22 cellular contexts compared by ENCODE assay signal in genomic region chr2:193141998-193142397, GRCh38.
A peak's percentile ranks its signal among the peaks of the same experiment; 100 is the strongest.
DNase-seq lines count a peak whose midpoint lies in the region; ATAC-seq, FAIRE-seq and TF ChIP-seq lines count a peak whose summit lies in the region.
"Had no signal": no experiment of that assay in that cellular context is flagged by ENCODE, and none has a peak within 500 bp of the region (broad histone marks: within the 10 kb centered on the region; RNA-seq: fewer than 3 reads in every experiment).

No MANE protein-coding gene starts in this region.

- no peak for TF ChIP-seq POLR2A in A549 (IDR thresholded peaks at IDR 0.05; ENCODE audit: low read length)
- no peak for TF ChIP-seq POLR2A in K562 (conservative IDR thresholded peaks at IDR 0.05)

- no peak for ATAC-seq in A549
- ATAC-seq in K562 = no peak
- ATAC-seq: CD8-positive, alpha-beta T cell; GM12878 had no signal

- no peaks in the 10 kb centered on the region for H4K20me1 ChIP-seq in K562 (replicated peaks; ENCODE audit: control insufficient read depth, insufficient read depth, low read length)
- H4K20me1 ChIP-seq: BLaER1 had no signal

- POLR2A ChIA-PET in A549 (lab: Yijun Ruan, JAX) = no interaction called here
- POLR2A ChIA-PET in K562 (lab: Yijun Ruan, JAX) = no interaction called here

- H3K27ac ChIP-seq in A549 (no peak overlapping the region), HUES48 (ENCODE audit: low read depth, low read length) (peak overlapping the region; percentile 47), K562 (ENCODE audit: extremely low read depth, low read depth, low read length) (no peak overlapping the region)
- H3K27ac ChIP-seq: BLaER1, C4-2B, GM23248 had no signal

- TF ChIP-seq RAD21 in A549 (conservative IDR thresholded peaks at IDR 0.05 in 1 of 2, IDR thresholded peaks at IDR 0.05 in 1 of 2) (no peak), K562 (CRISPR knock-in tag; conservative IDR thresholded peaks at IDR 0.05 in 1 of 2, IDR thresholded peaks at IDR 0.05 in 1 of 2) (no peak)

- H3K9me1 ChIP-seq in K562 (ENCODE audit: control insufficient read depth, insufficient read depth, low read length) = no peaks in the 10 kb centered on the region

- no peak for TF ChIP-seq CTCF in A549 (IDR thresholded peaks at IDR 0.05)
- TF ChIP-seq CTCF in K562 (IDR thresholded peaks at IDR 0.05 in 2 of 3, conservative IDR thresholded peaks at IDR 0.05 in 1 of 3; ENCODE audit: insufficient read depth in 2 of 3, low read depth in 1 of 3, low read length in 3 of 3) = no peak

- H3K27me3 ChIP-seq in HUES48 (ENCODE audit: control insufficient read depth, insufficient read depth, low read length) = no peaks in the 10 kb centered on the region
- H3K27me3 ChIP-seq in K562 (ENCODE audit: control insufficient read depth in 2 of 2, insufficient read depth in 2 of 2, low read length in 2 of 2) = no peaks in the 10 kb centered on the region
- H3K27me3 ChIP-seq: BLaER1 had no signal

- H3K4me2 ChIP-seq in A549 (no peak overlapping the region), K562 (ENCODE audit: insufficient read depth, low read length) (no peak overlapping the region)
- H3K4me2 ChIP-seq: BLaER1 had no signal

- no peaks in the 10 kb centered on the region for H3K79me2 ChIP-seq in K562 (ENCODE audit: control insufficient read depth, insufficient read depth, low read length)

- FAIRE-seq in A549 (lab: Jason Lieb, UNC) = no peak
- no peak for FAIRE-seq in K562 (lab: Jason Lieb, UNC)
- FAIRE-seq: D721Med, GM12878, GM19239, H1 had no signal

- CTCF ChIA-PET in A549 (lab: Yijun Ruan, JAX) (no interaction called here), K562 (lab: Yijun Ruan, JAX; ENCODE audit: low intra/inter-chr PET ratio) (no interaction called here)

- H3K9ac ChIP-seq in HUES48 (ENCODE audit: low read depth, low read length) (no peak overlapping the region), K562 (ENCODE audit: insufficient read depth in 1 of 2, low read depth in 2 of 2, low read length in 2 of 2) (no peak overlapping the region)
- H3K9ac ChIP-seq: BLaER1, GM23248 had no signal

- H3K4me1 ChIP-seq in A549 (no peaks in the 10 kb centered on the region), HUES48 (ENCODE audit: control insufficient read depth, insufficient read depth, low read length) (0 out of 2 replicates have a peak, but pooled peaks cover 8% of the 10 kb centered on the region), K562 (replicated peaks in 1 of 2; ENCODE audit: control insufficient read depth in 2 of 2, insufficient read depth in 2 of 2, low read length in 2 of 2) (no peaks in the 10 kb centered on the region)
- H3K4me1 ChIP-seq: BLaER1 had no signal

- no peak for TF ChIP-seq EP300 in A549 (IDR thresholded peaks at IDR 0.05)
- TF ChIP-seq EP300 in K562 (IDR thresholded peaks at IDR 0.05; ENCODE audit: low read length) = no peak

- intact Hi-C loops in K562 (cut with micrococcal nuclease) = no loop called here

- no peaks in the 10 kb centered on the region for H3K9me3 ChIP-seq in A549
- no peaks in the 10 kb centered on the region for H3K9me3 ChIP-seq in HUES48 (ENCODE audit: control insufficient read depth, insufficient read depth, low read length)
- H3K9me3 ChIP-seq in K562 (replicated peaks; ENCODE audit: control insufficient read depth, insufficient read depth, low read depth, low read length) = no peaks in the 10 kb centered on the region

- no TSS peak for BruUV-seq in K562 (replicated peaks; lab: Mats Ljungman, UMichigan)

- DNase-seq in A549 (ENCODE audit: low read depth in 1 of 2, low spot score in 1 of 2) (no peak), K562 (ENCODE audit: extremely low read depth in 1 of 4, low spot score in 3 of 4) (no peak), ACHN (no peak), NCI-H2171 (lab: John Stamatoyannopoulos, UW) (no peak)
- DNase-seq in NK-92 treated with Interleukin-12 subunit alpha and Interleukin-12 subunit beta, amount 100 ng/mL, for 24 hours (lab: John Stamatoyannopoulos, UW) = no peak
- DNase-seq: 8988T; CD4-positive, CD25-positive, alpha-beta regulatory T cell; CD8-positive, alpha-beta T cell; DMS 273 treated with DMSO at 0.1 percent for 48 hours; DMS79; EL; GDM1; GM23248; H7; HCEC 1CT had no signal

- no peak overlapping the region for H3K4me3 ChIP-seq in A549
- no peak overlapping the region for H3K4me3 ChIP-seq in HUES48 (ENCODE audit: low read depth, low read length)
- H3K4me3 ChIP-seq in K562 = no peak overlapping the region
- H3K4me3 ChIP-seq: BLaER1, GM12878, GM23248 had no signal

- H3K36me3 ChIP-seq in HUES48 (ENCODE audit: control insufficient read depth, insufficient read depth, low read length) = no peaks in the 10 kb centered on the region
- no peaks in the 10 kb centered on the region for H3K36me3 ChIP-seq in K562 (ENCODE audit: control insufficient read depth, insufficient read depth, low read length)
- H3K36me3 ChIP-seq: BLaER1 had no signal

- in situ Hi-C loops in K562 (cut with MboI) = no loop called here
- in situ Hi-C loops in ACHN (cut with HindIII; ENCODE audit: low pct_ligation_motif_present, low pct_unique_long_range_greater_than_20kb, low sequenced_read_pairs) = no loop called here

- H2AFZ ChIP-seq in K562 (ENCODE audit: low read depth, low read length) = no peak overlapping the region
- H2AFZ ChIP-seq: GM23248 had no signal

TF ChIP-seq in A549, 52 proteins besides CTCF, POLR2A, EP300 and RAD21:
- TF ChIP-seq FOXS1 (CRISPR knock-in tag; IDR thresholded peaks at IDR 0.05) (no peak), MAFK (IDR thresholded peaks at IDR 0.05; ENCODE audit: partially characterized antibody) (peak; percentile 68)

TF ChIP-seq in K562, 482 proteins besides CTCF, POLR2A, EP300 and RAD21:
- TF ChIP-seq ZNF175 (CRISPR knock-in tag; IDR thresholded peaks at IDR 0.05; ENCODE audit: low read depth) = no peak
- TF ChIP-seq ZNF316 (IDR thresholded peaks at IDR 0.05) = peak; percentile 41; the same call in 1 of the 2 replicates
TF ChIP-seq in K562: peak in this region for 1.

Comparison
In these comparisons a context has a peak if more than half of its experiments do, and no peak if none do; other contexts are left out.
1. Of the 35 proteins assayed by ChIP-seq in both K562 and A549: peak only in K562: none; only in A549: MAFK; in both: none; in neither: 34.